Comparison of ENCODE assay signal across 15 cellular contexts in genomic region chr17:79406316-79406715, GRCh38.
A peak's percentile ranks its signal among the peaks of the same experiment; 100 is the strongest.
DNase-seq lines count a peak whose midpoint lies in the region; ATAC-seq and TF ChIP-seq lines count a peak whose summit lies in the region.
"Had no signal": no experiment of that assay in that cellular context is flagged by ENCODE, and none has a peak within 500 bp of the region (broad histone marks: within the 10 kb centered on the region; RNA-seq: fewer than 3 reads in every experiment).

No MANE protein-coding gene starts in this region.

- intact Hi-C loops in lower lobe of right lung (cut with DNase I), result no loop called here

- no peaks in the 10 kb centered on the region for H4K20me1 ChIP-seq in BLaER1

- ATAC-seq in GM21576 (IDR thresholded peaks at IDR 0.05; ENCODE audit: unreplicated experiment), result no peak
- no peak for ATAC-seq in lower lobe of right lung
- ATAC-seq: Right ventricle myocardium inferior, T-cell had no signal

- H3K4me3 ChIP-seq in BLaER1 (no peak overlapping the region), lower lobe of right lung (no peak overlapping the region)
- H3K4me3 ChIP-seq: Peyer's patch had no signal

- H3K4me1 ChIP-seq in BLaER1 (peaks cover 81% of the 10 kb centered on the region), lower lobe of right lung (no peaks in the 10 kb centered on the region)
- H3K4me1 ChIP-seq: Peyer's patch had no signal

- no peak overlapping the region for H3K9ac ChIP-seq in BLaER1

- H3K9me3 ChIP-seq in BLaER1 (peaks cover 3% of the 10 kb centered on the region; the same call in 1 of the 2 replicates), lower lobe of right lung (no peaks in the 10 kb centered on the region)
- H3K9me3 ChIP-seq: Peyer's patch had no signal

- H3K36me3 ChIP-seq in BLaER1 (no peaks in the 10 kb centered on the region), lower lobe of right lung (no peaks in the 10 kb centered on the region)
- H3K36me3 ChIP-seq: Peyer's patch had no signal

- H3K4me2 ChIP-seq in BLaER1, result peak overlapping the region; percentile 92

- DNase-seq in A172 (ENCODE audit: low spot score) (peak; percentile 38), M059J (ENCODE audit: low read depth) (peak; percentile 3), SW480 (ENCODE audit: low spot score) (peak; percentile 18), lower lobe of right lung (no peak)
- no peak for DNase-seq in effector CD4-positive, alpha-beta T cell
- DNase-seq: CD4-positive, alpha-beta memory T cell; DMS79 treated with DMSO at 0.1 percent for 48 hours; Kasumi-1; NCI-H2107; Peyer's patch; T-cell; T-helper 9 cell had no signal

- H3K27ac ChIP-seq in BLaER1 (no peak overlapping the region), lower lobe of right lung (no peak overlapping the region)
- H3K27ac ChIP-seq: Peyer's patch had no signal

- H3K27me3 ChIP-seq in BLaER1, result peaks cover 51% of the 10 kb centered on the region
- H3K27me3 ChIP-seq in lower lobe of right lung (ENCODE audit: low read depth), result peaks cover 62% of the 10 kb centered on the region
- H3K27me3 ChIP-seq: Peyer's patch had no signal

- no peak for TF ChIP-seq CTCF in lower lobe of right lung (IDR thresholded peaks at IDR 0.05)

Comparison
In these comparisons a context has a peak if more than half of its experiments do, and no peak if none do; other contexts are left out.
1. DNase-seq: peak in A172 (single experiment), M059J (single experiment) and SW480 (single experiment); none in effector CD4-positive, alpha-beta T cell (single experiment) and lower lobe of right lung (single experiment).